24 cellular contexts compared by ENCODE assay signal in the genomic region with DNA sequence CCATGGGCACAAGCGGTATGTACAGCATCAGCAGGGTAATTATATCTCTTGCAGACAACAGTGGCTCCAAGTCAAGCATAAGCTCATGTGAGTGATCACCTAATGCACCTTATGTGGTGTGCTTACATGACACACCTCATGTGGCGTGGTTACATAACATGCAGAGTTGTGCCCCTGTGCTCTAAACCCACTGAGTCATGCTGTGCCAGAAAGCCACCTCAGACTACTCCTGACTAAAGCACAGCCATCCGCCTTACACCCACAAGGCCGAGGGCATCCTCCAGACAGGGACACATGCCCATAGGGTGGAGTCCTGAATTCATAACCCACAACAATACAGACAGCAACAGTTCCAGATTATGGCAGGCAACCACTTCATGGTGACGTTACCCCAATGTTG.
"Had no signal": no experiment of that assay in that cellular context is flagged by ENCODE, and none has a peak within 500 bp of the region (broad histone marks: within the 10 kb centered on the region; RNA-seq: fewer than 3 reads in every experiment).

No MANE protein-coding gene starts in this region.

- H3K27ac Mint-ChIP-seq: memory B cell; naive thymus-derived CD4-positive, alpha-beta T cell; natural killer cell treated with Interleukin-12 subunit alpha and Interleukin-12 subunit beta and Interleukin-15 and Interleukin-18, amount 100 ng/mL, for 72 hours; stimulated activated naive CD8-positive, alpha-beta T cell treated with anti-CD3 and anti-CD28 coated beads, Interleukin-15, amount 100 ng/mL, for 72 hours had no signal

- H2AFZ ChIP-seq: hepatocyte had no signal

- H3K79me2 ChIP-seq: hepatocyte had no signal

- H3K27me3 Mint-ChIP-seq: memory B cell; stimulated activated naive CD8-positive, alpha-beta T cell treated with anti-CD3 and anti-CD28 coated beads, Interleukin-15, amount 100 ng/mL, for 72 hours had no signal

- H3K4me3 ChIP-seq: hepatocyte, left ventricle myocardium inferior, lung, mucosa of descending colon, ovary, prostate gland, skin epidermis, transverse colon, upper lobe of left lung had no signal

- H3K4me3 Mint-ChIP-seq: memory B cell; naive thymus-derived CD4-positive, alpha-beta T cell; natural killer cell treated with Interleukin-12 subunit alpha and Interleukin-12 subunit beta and Interleukin-15 and Interleukin-18, amount 100 ng/mL, for 72 hours; stimulated activated naive CD8-positive, alpha-beta T cell treated with anti-CD3 and anti-CD28 coated beads, Interleukin-15, amount 100 ng/mL, for 72 hours had no signal

- H3K4me1 ChIP-seq: left ventricle myocardium inferior, prostate gland, transverse colon, upper lobe of left lung had no signal

- H3K9me3 ChIP-seq: prostate gland, transverse colon had no signal

- DNase-seq: islet precursor cell; left ventricle myocardium inferior; midbrain; mucosa of descending colon; naive thymus-derived CD4-positive, alpha-beta T cell; ovary; retina; right cardiac atrium; stimulated activated CD4-positive, alpha-beta T cell treated with anti-CD3 and anti-CD28 coated beads, Interleukin-12 subunit alpha, Interleukin-12 subunit beta, amount 100 ng/mL, for 4 hours; stimulated activated CD4-positive, alpha-beta T cell treated with anti-CD3 and anti-CD28 coated beads, Interleukin-15, amount 100 ng/mL, for 24 hours; stimulated activated CD4-positive, alpha-beta T cell treated with anti-CD3 and anti-CD28 coated beads, Interleukin-2, amount 100 ng/mL, for 24 hours; stimulated activated CD4-positive, alpha-beta T cell treated with anti-CD3 and anti-CD28 coated beads, Interleukin-4, amount 100 ng/mL, for 1 hour; stimulated activated naive CD4-positive, alpha-beta T cell treated with Interleukin-2 at 50 U/mL for 16 hours; stimulated activated naive CD8-positive, alpha-beta T cell treated with anti-CD3 and anti-CD28 coated beads, Interleukin-15, amount 100 ng/mL, for 72 hours; substantia nigra; transverse colon; upper lobe of left lung had no signal

- H3K4me2 ChIP-seq: hepatocyte had no signal

- H3K4me1 Mint-ChIP-seq: memory B cell; naive thymus-derived CD4-positive, alpha-beta T cell; stimulated activated naive CD8-positive, alpha-beta T cell treated with anti-CD3 and anti-CD28 coated beads, Interleukin-15, amount 100 ng/mL, for 72 hours had no signal

- H3K27ac ChIP-seq: hepatocyte, left ventricle myocardium inferior, ovary, prostate gland, skin epidermis, transverse colon, upper lobe of left lung had no signal

- H3K36me3 Mint-ChIP-seq: memory B cell; natural killer cell treated with Interleukin-12 subunit alpha and Interleukin-12 subunit beta and Interleukin-15 and Interleukin-18, amount 100 ng/mL, for 72 hours had no signal

- ATAC-seq: mucosa of descending colon; naive thymus-derived CD4-positive, alpha-beta T cell; right cardiac atrium; sciatic nerve; stimulated activated naive CD8-positive, alpha-beta T cell treated with anti-CD3 and anti-CD28 coated beads, Interleukin-15, amount 100 ng/mL, for 72 hours had no signal

- H3K27me3 ChIP-seq: hepatocyte, ovary, transverse colon, upper lobe of left lung had no signal

- H3K36me3 ChIP-seq: left ventricle myocardium inferior, ovary, prostate gland, transverse colon, upper lobe of left lung had no signal
